Comparison of ENCODE assay signal across 18 cellular contexts in genomic region chr5:87729786-87730185, GRCh38.
DNase-seq lines count a peak whose midpoint lies in the region; ATAC-seq and TF ChIP-seq lines count a peak whose summit lies in the region.
"Had no signal": no experiment of that assay in that cellular context is flagged by ENCODE, and none has a peak within 500 bp of the region (broad histone marks: within the 10 kb centered on the region; RNA-seq: fewer than 3 reads in every experiment).

No MANE protein-coding gene starts in this region.

- H3K27ac ChIP-seq in GM23338 (ENCODE audit: low read depth): no peak overlapping the region
- H3K27ac ChIP-seq: 22Rv1, A549, BLaER1 had no signal

- H3K9me3 ChIP-seq in MG63: no peaks in the 10 kb centered on the region
- H3K9me3 ChIP-seq: A549, BLaER1, HAP-1 had no signal

- H3K27me3 ChIP-seq in GM23338 (ENCODE audit: insufficient read depth) (no peaks in the 10 kb centered on the region), MG63 (peaks cover 2% of the 10 kb centered on the region; the same call in 1 of the 2 replicates)
- H3K27me3 ChIP-seq: BLaER1 had no signal

- H3K9me3 Mint-ChIP-seq in GM23338 (no peaks in the 10 kb centered on the region), nephron progenitor cell (no peaks in the 10 kb centered on the region)
- H3K9me3 Mint-ChIP-seq: CD14-positive monocyte had no signal

- H3K79me2 ChIP-seq in GM23338 (replicated peaks; ENCODE audit: insufficient read depth): no peaks in the 10 kb centered on the region

- H3K36me3 Mint-ChIP-seq in GM23338 (ENCODE audit: low read depth) (no peaks in the 10 kb centered on the region), nephron progenitor cell (ENCODE audit: low read depth) (no peaks in the 10 kb centered on the region)
- H3K36me3 Mint-ChIP-seq: CD14-positive monocyte; CD4-positive, alpha-beta memory T cell had no signal

- H3K27ac Mint-ChIP-seq in GM23338 (0 out of 2 replicates have a peak overlapping the region, but pooled peaks have one; percentile 0), nephron progenitor cell (peak overlapping the region; percentile 21)
- H3K27ac Mint-ChIP-seq: CD14-positive monocyte; CD4-positive, alpha-beta memory T cell had no signal

- no peaks in the 10 kb centered on the region for H3F3A ChIP-seq in GM23338 (replicated peaks; ENCODE audit: low read depth)

- peaks cover 7% of the 10 kb centered on the region; the same call in 1 of the 2 replicates for H3K4me1 ChIP-seq in GM23338 (ENCODE audit: insufficient read depth)
- H3K4me1 ChIP-seq: A549, BLaER1, HAP-1 had no signal

- H3K9me2 ChIP-seq in GM23338 (ENCODE audit: insufficient read depth): no peaks in the 10 kb centered on the region

- no peak overlapping the region for H2AFZ ChIP-seq in GM23338

- H3K4me1 Mint-ChIP-seq in GM23338 (peaks cover 15% of the 10 kb centered on the region), nephron progenitor cell (no peaks in the 10 kb centered on the region)
- H3K4me1 Mint-ChIP-seq: CD14-positive monocyte; CD4-positive, alpha-beta memory T cell had no signal

- H3K36me3 ChIP-seq in GM23338 (ENCODE audit: insufficient read depth) (no peaks in the 10 kb centered on the region), MG63 (no peaks in the 10 kb centered on the region)
- H3K36me3 ChIP-seq: BLaER1, HAP-1 had no signal

- DNase-seq in Ammon's horn (ENCODE audit: low spot score) (peak; percentile 11), GM23338 (ENCODE audit: low spot score) (no peak), NCI-H69 (lab: John Stamatoyannopoulos, UW) (peak; percentile 92), nephron progenitor cell (no peak), MG63 (no peak), NCI-H446 treated with DMSO at 0.1 percent for 48 hours (lab: John Stamatoyannopoulos, UW) (no peak)
- DNase-seq: AML-193; CD4-positive, alpha-beta memory T cell; DMS53; DND-41; EL; IMR-90 had no signal

- H4K20me1 ChIP-seq in GM23338 (replicated peaks; ENCODE audit: insufficient read depth): no peaks in the 10 kb centered on the region
- H4K20me1 ChIP-seq: BLaER1 had no signal

- no peak for TF ChIP-seq CTCF in GM23338 (conservative IDR thresholded peaks at IDR 0.05; ENCODE audit: low read depth in 2 of 2)
- no peak for TF ChIP-seq CTCF in nephron progenitor cell (IDR thresholded peaks at IDR 0.05)

- no peak overlapping the region for H3K4me2 ChIP-seq in GM23338
- H3K4me2 ChIP-seq: A549, BLaER1 had no signal

- H3K4me3 ChIP-seq in GM23338 (no peak overlapping the region), MG63 (no peak overlapping the region)
- H3K4me3 ChIP-seq: A549, BLaER1, HAP-1 had no signal

- H3K27me3 Mint-ChIP-seq in GM23338 (ENCODE audit: insufficient read depth, low read depth, poor library complexity) (no peaks in the 10 kb centered on the region), nephron progenitor cell (ENCODE audit: low read depth, poor library complexity) (peaks cover 2% of the 10 kb centered on the region)

- no peak for ATAC-seq in GM23338
- no peak for ATAC-seq in HG03378 (IDR thresholded peaks at IDR 0.05; ENCODE audit: unreplicated experiment)
- ATAC-seq: A549 had no signal

- H3K4me3 Mint-ChIP-seq in GM23338: no peak overlapping the region
- H3K4me3 Mint-ChIP-seq in nephron progenitor cell: no peak overlapping the region
- H3K4me3 Mint-ChIP-seq: CD14-positive monocyte; CD4-positive, alpha-beta memory T cell had no signal

TF ChIP-seq in GM23338, 12 proteins besides CTCF, POLR2A, EP300 and RAD21 (continues in another document):
- no peak for TF ChIP-seq ZNF114 (CRISPR knock-in tag; IDR thresholded peaks at IDR 0.05)
- TF ChIP-seq ZNF331 (CRISPR knock-in tag; IDR thresholded peaks at IDR 0.05; ENCODE audit: low read depth): no peak
- TF ChIP-seq STAT1 (IDR thresholded peaks at IDR 0.05; ENCODE audit: unreplicated experiment): no peak
- TF ChIP-seq ZNF462 (CRISPR knock-in tag; IDR thresholded peaks at IDR 0.05): no peak
- TF ChIP-seq EZH2 (IDR thresholded peaks at IDR 0.05; ENCODE audit: low read depth, unreplicated experiment): no peak
- no peak for TF ChIP-seq REST (IDR thresholded peaks at IDR 0.05; ENCODE audit: unreplicated experiment)
- TF ChIP-seq CREB1 (CRISPR knock-in tag; IDR thresholded peaks at IDR 0.05; ENCODE audit: low read depth): no peak
- TF ChIP-seq POLR2AphosphoS5 (IDR thresholded peaks at IDR 0.05; ENCODE audit: low read depth): no peak
- no peak for TF ChIP-seq JUNB (IDR thresholded peaks at IDR 0.05; ENCODE audit: unreplicated experiment)

Comparison
In these comparisons a context has a peak if more than half of its experiments do, and no peak if none do; other contexts are left out.
1. DNase-seq: peak in Ammon's horn (single experiment) and NCI-H69 (single experiment); none in GM23338 (single experiment), nephron progenitor cell (single experiment), MG63 (single experiment) and NCI-H446 treated with DMSO at 0.1 percent for 48 hours (single experiment).